In the genomic region with DNA sequence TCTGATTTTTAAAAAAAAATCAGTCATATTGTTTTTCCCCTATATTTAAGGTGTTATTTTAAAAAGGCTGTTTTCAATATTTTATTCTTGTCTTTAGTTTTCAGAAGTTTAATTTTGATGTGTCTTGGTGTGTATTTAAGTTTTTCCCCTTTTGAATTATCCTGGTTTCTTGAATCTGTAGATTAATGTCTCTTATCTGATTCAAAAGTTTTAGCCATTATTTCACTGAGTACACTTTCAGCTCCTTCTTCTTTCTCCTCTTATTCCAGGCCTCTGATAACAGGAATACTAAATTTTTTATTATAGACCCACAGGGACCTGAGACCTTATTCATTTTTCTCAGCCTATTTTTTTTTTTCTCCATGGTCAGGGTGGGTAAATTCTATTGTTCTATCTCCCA, we compare ENCODE assay signal across 36 cellular contexts.
"Had no signal": no experiment of that assay in that cellular context is flagged by ENCODE, and none has a peak within 500 bp of the region (broad histone marks: within the 10 kb centered on the region; RNA-seq: fewer than 3 reads in every experiment).

No MANE protein-coding gene starts in this region.

- H3K27me3 Mint-ChIP-seq: activated naive CD4-positive, alpha-beta T cell treated with anti-CD3 and anti-CD28 coated beads, Interleukin-2, amount 10 ng/mL, durations not matched to agents 7 days and 5 days; activated naive CD4-positive, alpha-beta T cell treated with anti-CD3 and anti-CD28 coated beads, Interleukin-2, amount 50 U/mL, for 24 hours; activated naive CD8-positive, alpha-beta T cell; activated naive CD8-positive, alpha-beta T cell treated with anti-CD3 and anti-CD28 coated beads for 36 hours; activated naive CD8-positive, alpha-beta T cell treated with anti-CD3 and anti-CD28 coated beads, Interleukin-2, amount 50 U/mL, for 24 hours; activated T-cell treated with anti-CD3 and anti-CD28 coated beads, Interleukin-2, amount 50 U/mL, for 24 hours; activated T-helper 17 cell treated with anti-CD3 and anti-CD28 coated beads, Interleukin-2, amount 50 U/mL, for 72 hours; brain had no signal

- H3K4me1 Mint-ChIP-seq: activated naive CD4-positive, alpha-beta T cell treated with anti-CD3 and anti-CD28 coated beads, Interleukin-2, amount 10 ng/mL, durations not matched to agents 7 days and 5 days; activated naive CD4-positive, alpha-beta T cell treated with anti-CD3 and anti-CD28 coated beads, Interleukin-2, amount 50 U/mL, for 24 hours; activated naive CD8-positive, alpha-beta T cell treated with anti-CD3 and anti-CD28 coated beads for 36 hours; activated naive CD8-positive, alpha-beta T cell treated with anti-CD3 and anti-CD28 coated beads, Interleukin-2, amount 10 ng/mL, durations not matched to agents 7 days and 5 days; activated naive CD8-positive, alpha-beta T cell treated with anti-CD3 and anti-CD28 coated beads, Interleukin-2, amount 50 U/mL, for 24 hours; activated T-helper 17 cell treated with anti-CD3 and anti-CD28 coated beads, Interleukin-2, amount 50 U/mL, for 72 hours had no signal

- H3K4me3 ChIP-seq: adrenal gland, ascending aorta, body of pancreas, breast epithelium, cardiac muscle cell had no signal

- ATAC-seq: activated naive CD4-positive, alpha-beta T cell treated with anti-CD3 and anti-CD28 coated beads, Interleukin-2, amount 50 U/mL, for 72 hours; activated naive CD8-positive, alpha-beta T cell treated with anti-CD3 and anti-CD28 coated beads, Interleukin-2, amount 50 U/mL, for 24 hours; activated T-cell treated with anti-CD3 and anti-CD28 coated beads, Interleukin-2, amount 50 U/mL, for 4 hours; activated T-cell treated with anti-CD3 and anti-CD28 coated beads, Interleukin-2, amount 50 U/mL, for 72 hours; activated T-helper 17 cell treated with anti-CD3 and anti-CD28 coated beads, Interleukin-2, amount 50 U/mL, for 72 hours; body of pancreas had no signal

- H3K27ac Mint-ChIP-seq: activated naive CD4-positive, alpha-beta T cell treated with anti-CD3 and anti-CD28 coated beads for 36 hours; activated naive CD4-positive, alpha-beta T cell treated with anti-CD3 and anti-CD28 coated beads, Interleukin-2, amount 10 ng/mL, durations not matched to agents 7 days and 5 days; activated naive CD4-positive, alpha-beta T cell treated with anti-CD3 and anti-CD28 coated beads, Interleukin-2, amount 50 U/mL, for 24 hours; activated naive CD4-positive, alpha-beta T cell treated with anti-CD3 and anti-CD28 coated beads, Interleukin-2, amount 50 U/mL, for 72 hours; activated naive CD8-positive, alpha-beta T cell; activated naive CD8-positive, alpha-beta T cell treated with anti-CD3 and anti-CD28 coated beads for 36 hours; activated naive CD8-positive, alpha-beta T cell treated with anti-CD3 and anti-CD28 coated beads, Interleukin-2, amount 10 ng/mL, durations not matched to agents 7 days and 5 days; activated naive CD8-positive, alpha-beta T cell treated with anti-CD3 and anti-CD28 coated beads, Interleukin-2, amount 50 U/mL, for 24 hours; activated T-cell treated with anti-CD3 and anti-CD28 coated beads, Interleukin-2, amount 50 U/mL, for 24 hours; activated T-cell treated with anti-CD3 and anti-CD28 coated beads, Interleukin-2, amount 50 U/mL, for 72 hours; activated T-helper 1 cell treated with anti-CD3 and anti-CD28 coated beads, Interleukin-12 subunit alpha, Interleukin-12 subunit beta, Interleukin-2, Interleukin-4 antibody, amounts not matched to agents 30 ng/mL and 10 ng/mL and 1 ng/mL, durations not matched to agents 14 hours and 24 hours and 36 hours; activated T-helper 17 cell treated with anti-CD3 and anti-CD28 coated beads, Interleukin-2, amount 50 U/mL, for 72 hours; activated T-helper 2 cell treated with anti-CD3 and anti-CD28 coated beads, Interferon-gamma antibody, Interleukin-2, Interleukin-4, amounts not matched to agents 10 μg/mL and 5 μg/mL and 100 μg/mL, durations not matched to agents 14 hours and 24 hours and 36 hours; brain had no signal

- H3K27ac ChIP-seq: adrenal gland, ascending aorta, body of pancreas, brain microvascular endothelial cell, breast epithelium, cardiac muscle cell had no signal

- DNase-seq: activated effector memory CD4-positive, alpha-beta T cell treated with anti-CD3 and anti-CD28 coated beads, Interleukin-2, amount 50 U/mL, for 16 hours; activated effector memory CD4-positive, alpha-beta T cell treated with Interleukin-2 at 50 U/mL for 16 hours; activated gamma-delta T cell; activated gamma-delta T cell treated with Interleukin-2 at 50 U/mL for 16 hours; activated naive CD4-positive, alpha-beta T cell; activated naive CD4-positive, alpha-beta T cell treated with anti-CD3 and anti-CD28 coated beads for 36 hours; activated naive CD4-positive, alpha-beta T cell treated with anti-CD3 and anti-CD28 coated beads, Interleukin-2, amount 10 ng/mL, durations not matched to agents 7 days and 5 days; activated naive CD4-positive, alpha-beta T cell treated with anti-CD3 and anti-CD28 coated beads, Interleukin-2, amount 50 U/mL, for 16 hours; activated naive CD4-positive, alpha-beta T cell treated with Interleukin-2 at 50 U/mL for 16 hours; activated naive CD8-positive, alpha-beta T cell treated with anti-CD3 and anti-CD28 coated beads for 36 hours; activated naive CD8-positive, alpha-beta T cell treated with anti-CD3 and anti-CD28 coated beads, Interleukin-2, amount 10 ng/mL, durations not matched to agents 7 days and 5 days; activated naive CD8-positive, alpha-beta T cell treated with anti-CD3 and anti-CD28 coated beads, Interleukin-2, amount 50 U/mL, for 24 hours; activated T-cell treated with anti-CD3 and anti-CD28 coated beads, Interleukin-2, amount 50 U/mL, for 24 hours; activated T-cell treated with anti-CD3 and anti-CD28 coated beads, Interleukin-2, amount 50 U/mL, for 4 hours; activated T-cell treated with anti-CD3 and anti-CD28 coated beads, Interleukin-2, amount 50 U/mL, for 48 hours; activated T-cell treated with anti-CD3 and anti-CD28 coated beads, Interleukin-2, amount 50 U/mL, for 72 hours; adrenal gland; amniotic stem cell; amygdala; anterior cingulate cortex; aorta; body of pancreas; brain microvascular endothelial cell; caudate nucleus; central memory CD4-positive, alpha-beta T cell; cerebellar nuclear complex had no signal

- H3K36me3 ChIP-seq: adrenal gland, brain microvascular endothelial cell, breast epithelium, cardiac muscle cell had no signal

- H3K36me3 Mint-ChIP-seq: activated naive CD4-positive, alpha-beta T cell treated with anti-CD3 and anti-CD28 coated beads, Interleukin-2, amount 10 ng/mL, durations not matched to agents 7 days and 5 days; activated naive CD4-positive, alpha-beta T cell treated with anti-CD3 and anti-CD28 coated beads, Interleukin-2, amount 50 U/mL, for 72 hours; activated naive CD8-positive, alpha-beta T cell; activated naive CD8-positive, alpha-beta T cell treated with anti-CD3 and anti-CD28 coated beads for 36 hours; activated naive CD8-positive, alpha-beta T cell treated with anti-CD3 and anti-CD28 coated beads, Interleukin-2, amount 10 ng/mL, durations not matched to agents 7 days and 5 days had no signal

- H3K9me3 Mint-ChIP-seq: activated naive CD4-positive, alpha-beta T cell treated with anti-CD3 and anti-CD28 coated beads, Interleukin-2, amount 10 ng/mL, durations not matched to agents 7 days and 5 days; activated naive CD4-positive, alpha-beta T cell treated with anti-CD3 and anti-CD28 coated beads, Interleukin-2, amount 50 U/mL, for 72 hours; activated naive CD8-positive, alpha-beta T cell treated with anti-CD3 and anti-CD28 coated beads for 36 hours; activated naive CD8-positive, alpha-beta T cell treated with anti-CD3 and anti-CD28 coated beads, Interleukin-2, amount 10 ng/mL, durations not matched to agents 7 days and 5 days; activated naive CD8-positive, alpha-beta T cell treated with anti-CD3 and anti-CD28 coated beads, Interleukin-2, amount 50 U/mL, for 24 hours; activated T-helper 17 cell treated with anti-CD3 and anti-CD28 coated beads, Interleukin-2, amount 50 U/mL, for 72 hours; activated T-helper 2 cell treated with anti-CD3 and anti-CD28 coated beads, Interferon-gamma antibody, Interleukin-2, Interleukin-4, amounts not matched to agents 10 μg/mL and 5 μg/mL and 100 μg/mL, durations not matched to agents 14 hours and 24 hours and 36 hours had no signal

- H3K4me3 Mint-ChIP-seq: activated naive CD4-positive, alpha-beta T cell treated with anti-CD3 and anti-CD28 coated beads for 36 hours; activated naive CD4-positive, alpha-beta T cell treated with anti-CD3 and anti-CD28 coated beads, Interleukin-2, amount 10 ng/mL, durations not matched to agents 7 days and 5 days; activated naive CD4-positive, alpha-beta T cell treated with anti-CD3 and anti-CD28 coated beads, Interleukin-2, amount 50 U/mL, for 24 hours; activated naive CD8-positive, alpha-beta T cell; activated naive CD8-positive, alpha-beta T cell treated with anti-CD3 and anti-CD28 coated beads for 36 hours; activated naive CD8-positive, alpha-beta T cell treated with anti-CD3 and anti-CD28 coated beads, Interleukin-2, amount 10 ng/mL, durations not matched to agents 7 days and 5 days; activated naive CD8-positive, alpha-beta T cell treated with anti-CD3 and anti-CD28 coated beads, Interleukin-2, amount 50 U/mL, for 24 hours; activated T-cell treated with anti-CD3 and anti-CD28 coated beads, Interleukin-2, amount 50 U/mL, for 24 hours; activated T-cell treated with anti-CD3 and anti-CD28 coated beads, Interleukin-2, amount 50 U/mL, for 4 hours; activated T-cell treated with anti-CD3 and anti-CD28 coated beads, Interleukin-2, amount 50 U/mL, for 72 hours; activated T-helper 1 cell treated with anti-CD3 and anti-CD28 coated beads, Interleukin-12 subunit alpha, Interleukin-12 subunit beta, Interleukin-2, Interleukin-4 antibody, amounts not matched to agents 30 ng/mL and 10 ng/mL and 1 ng/mL, durations not matched to agents 14 hours and 24 hours and 36 hours; activated T-helper 17 cell treated with anti-CD3 and anti-CD28 coated beads, Interleukin-2, amount 50 U/mL, for 72 hours; brain had no signal

- H3K4me1 ChIP-seq: adrenal gland, ascending aorta, breast epithelium had no signal
